ENCODE assay signal across 9 cellular contexts in genomic region chr7:143287321-143287934, GRCh38. TPM values are rescaled to one million over a fixed set of nuclear protein-coding genes. Genes with fewer than 3 reads are reported as not detected.
DNase-seq lines count a peak whose midpoint lies in the region; ATAC-seq and TF ChIP-seq lines count a peak whose summit lies in the region.
"Had no signal": no experiment of that assay in that cellular context is flagged by ENCODE, and none has a peak within 500 bp of the region (broad histone marks: within the 10 kb centered on the region; RNA-seq: fewer than 3 reads in every experiment).

No MANE protein-coding gene starts in this region.

- TF ChIP-seq RAD21 in SK-N-SH (IDR thresholded peaks at IDR 0.05; ENCODE audit: low read length) (no peak), liver (IDR thresholded peaks at IDR 0.05) (no peak)

- DNase-seq in SK-N-SH (no peak), substantia nigra (lab: John Stamatoyannopoulos, UW) (peak in 5 of 49 donors; percentile 29 to 47 (median 30)), NCI-H82 treated with DMSO at 0.1 percent for 48 hours (lab: John Stamatoyannopoulos, UW; ENCODE audit: unreplicated experiment) (no peak)
- no peak for DNase-seq in activated naive CD8-positive, alpha-beta T cell treated with anti-CD3 and anti-CD28 coated beads for 36 hours

- H3K27ac Mint-ChIP-seq in activated naive CD8-positive, alpha-beta T cell treated with anti-CD3 and anti-CD28 coated beads for 36 hours = peak overlapping the region; percentile 89

- no peaks in the 10 kb centered on the region for H3K27me3 ChIP-seq in SK-N-SH (ENCODE audit: insufficient read depth)
- H3K27me3 ChIP-seq in liver (ENCODE audit: control insufficient read depth in 4 of 4, insufficient read depth in 4 of 4, low read length in 3 of 4) = no peaks in the 10 kb centered on the region

- no peaks in the 10 kb centered on the region for H3K9me2 ChIP-seq in SK-N-SH

- peak overlapping the region; percentile 16 to 36; a peak in 2 of 4 replicates for H3K27ac ChIP-seq in SK-N-SH (ENCODE audit: low read depth in 2 of 2, low read length in 1 of 2)
- H3K27ac ChIP-seq in liver (ENCODE audit: low read depth in 1 of 2, low read length in 2 of 2) = peak overlapping the region in 1 of 2 donors; percentile 43
- peak overlapping the region; percentile 97 for H3K27ac ChIP-seq in substantia nigra (ENCODE audit: low read depth, low read length, poor library complexity, severe bottlenecking)

- H3K9ac ChIP-seq in SK-N-SH = no peak overlapping the region
- H3K9ac ChIP-seq in liver (ENCODE audit: low read depth in 1 of 2, low read length in 2 of 2) = no peak overlapping the region

- CTCF ChIA-PET in SK-N-SH (lab: Yijun Ruan, JAX) = interaction anchor here (0.5 to 3.2 kb wide), 8 partner anchors 12 to 130 kb away, joined by 3 to 13 read pairs (median 5); partner anchors contain the start of gene GSTK1

- H3K36me3 ChIP-seq in SK-N-SH (replicated peaks in 1 of 2; ENCODE audit: control insufficient read depth in 1 of 2, insufficient read depth in 2 of 2, low read length in 1 of 2) (peaks cover 17 to 20% of the 10 kb centered on the region in 2 experiments), liver (ENCODE audit: control insufficient read depth in 4 of 4, insufficient read depth in 3 of 4, low read depth in 1 of 4, low read length in 3 of 4) (peaks cover 2 to 6% (median 4%) of the 10 kb centered on the region in 4 donors)

- H3K4me3 ChIP-seq in SK-N-SH (ENCODE audit: low read depth in 2 of 2, low read length in 1 of 2) (peak overlapping the region in 1 of 2 experiments; percentile 37; a peak in 2 of 4 replicates), liver (ENCODE audit: low read depth in 1 of 3, low read length in 3 of 3) (peak overlapping the region in 2 of 3 donors; percentile 2 to 10)

- peaks cover 40% of the 10 kb centered on the region for H3K79me2 ChIP-seq in SK-N-SH (ENCODE audit: insufficient read depth)

- TF ChIP-seq CTCF in SK-N-SH (IDR thresholded peaks at IDR 0.05) (no peak), liver (IDR thresholded peaks at IDR 0.05; ENCODE audit: low read depth, low read length, missing input control) (no peak)

- H3K4me1 Mint-ChIP-seq in activated naive CD8-positive, alpha-beta T cell treated with anti-CD3 and anti-CD28 coated beads for 36 hours = peaks cover 37% of the 10 kb centered on the region

- H2AFZ ChIP-seq in SK-N-SH (ENCODE audit: low read depth) = peak overlapping the region; percentile 88

- peak overlapping the region; percentile 49 for H3K4me3 Mint-ChIP-seq in activated naive CD8-positive, alpha-beta T cell treated with anti-CD3 and anti-CD28 coated beads for 36 hours

- H3K4me1 ChIP-seq in SK-N-SH (ENCODE audit: control insufficient read depth in 1 of 2, insufficient read depth in 2 of 2, low read depth in 1 of 2, low read length in 1 of 2) (peaks cover 15 to 26% of the 10 kb centered on the region in 2 experiments; a peak in 3 of 4 replicates), liver (ENCODE audit: control insufficient read depth in 4 of 4, insufficient read depth in 4 of 4, low read length in 3 of 4) (peaks cover 6 to 46% (median 26%) of the 10 kb centered on the region in 4 donors)

- WGBS in SK-N-SH (ENCODE audit: low lambda C conversion rate) = 97% methylated on average over 16 of the region's 17 CpGs
- WGBS in liver = 85% methylated on average over 17 of the region's 17 CpGs

- no peaks in the 10 kb centered on the region for H3K27me3 Mint-ChIP-seq in activated naive CD8-positive, alpha-beta T cell treated with anti-CD3 and anti-CD28 coated beads for 36 hours

- H3K9me3 ChIP-seq in SK-N-SH (no peaks in the 10 kb centered on the region), liver (ENCODE audit: control insufficient read depth in 4 of 4, low read length in 3 of 4) (no peaks in the 10 kb centered on the region)

- POLR2A ChIA-PET in SK-N-SH (lab: Yijun Ruan, JAX) = interaction anchor here (0.5 to 1.7 kb wide), 10 partner anchors 9 to 94 kb away, joined by 3 to 13 read pairs (median 4); partner anchors contain the start of gene GSTK1

- peaks cover 2% of the 10 kb centered on the region for H3F3A ChIP-seq in SK-N-SH (replicated peaks; ENCODE audit: insufficient read depth)

- TF ChIP-seq EP300 in SK-N-SH (IDR thresholded peaks at IDR 0.05; ENCODE audit: borderline replicate concordance in 1 of 2, low read depth in 1 of 2, low read length in 1 of 2) = no peak

- peaks cover 30% of the 10 kb centered on the region for H3K36me3 Mint-ChIP-seq in activated naive CD8-positive, alpha-beta T cell treated with anti-CD3 and anti-CD28 coated beads for 36 hours

- H3K9me3 Mint-ChIP-seq in activated naive CD8-positive, alpha-beta T cell treated with anti-CD3 and anti-CD28 coated beads for 36 hours = peaks cover 3% of the 10 kb centered on the region

- peaks cover 15% of the 10 kb centered on the region; the same call in 1 of the 2 replicates for H4K20me1 ChIP-seq in SK-N-SH (ENCODE audit: insufficient read depth)

- peak overlapping the region; percentile 39; the same call in 1 of the 2 replicates for H3K4me2 ChIP-seq in SK-N-SH

- ATAC-seq in SK-N-SH treated with all-trans-retinoic acid at 6 μM for 48 hours (no peak), HG03139 (IDR thresholded peaks at IDR 0.05; ENCODE audit: unreplicated experiment) (no peak), GM21360 (IDR thresholded peaks at IDR 0.05; ENCODE audit: unreplicated experiment) (no peak)

TF ChIP-seq in SK-N-SH, 30 proteins besides CTCF, POLR2A, EP300 and RAD21 (continues in another document):
- no peak for TF ChIP-seq POLR2AphosphoS5 (IDR thresholded peaks at IDR 0.05; ENCODE audit: low read depth, low read length)
- no peak for TF ChIP-seq MEF2A (IDR thresholded peaks at IDR 0.05; ENCODE audit: borderline replicate concordance, low read depth)
- TF ChIP-seq, protein P1, sequence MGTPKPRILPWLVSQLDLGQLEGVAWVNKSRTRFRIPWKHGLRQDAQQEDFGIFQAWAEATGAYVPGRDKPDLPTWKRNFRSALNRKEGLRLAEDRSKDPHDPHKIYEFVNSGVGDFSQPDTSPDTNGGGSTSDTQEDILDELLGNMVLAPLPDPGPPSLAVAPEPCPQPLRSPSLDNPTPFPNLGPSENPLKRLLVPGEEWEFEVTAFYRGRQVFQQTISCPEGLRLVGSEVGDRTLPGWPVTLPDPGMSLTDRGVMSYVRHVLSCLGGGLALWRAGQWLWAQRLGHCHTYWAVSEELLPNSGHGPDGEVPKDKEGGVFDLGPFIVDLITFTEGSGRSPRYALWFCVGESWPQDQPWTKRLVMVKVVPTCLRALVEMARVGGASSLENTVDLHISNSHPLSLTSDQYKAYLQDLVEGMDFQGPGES (IDR thresholded peaks at IDR 0.05; ENCODE audit: low read depth, low read length) = no peak

TF ChIP-seq in SK-N-SH treated with all-trans-retinoic acid at 6 μM for 48 hours, 23 proteins besides CTCF, POLR2A, EP300 and RAD21 (continues in another document):
- no peak for TF ChIP-seq OSR1 (CRISPR knock-in tag; IDR thresholded peaks at IDR 0.05)
- TF ChIP-seq ZFP3 (CRISPR knock-in tag; IDR thresholded peaks at IDR 0.05) = no peak

TF ChIP-seq in liver, 16 proteins besides CTCF, POLR2A, EP300 and RAD21:
- no peak for TF ChIP-seq FOXA2 (IDR thresholded peaks at IDR 0.05)
- no peak for TF ChIP-seq GABPA (IDR thresholded peaks at IDR 0.05 in 1 of 2, conservative IDR thresholded peaks at IDR 0.05 in 1 of 2)

RNA-seq across cellular contexts. Expression of gene CASP2, which starts 0.7 kb away (rescaled TPM):
- polyA plus RNA-seq in SK-N-SH (2012; rRNA removed) = 19.7 and 22.3 TPM in 2 replicates
- polyA plus RNA-seq in SK-N-SH (2012; cell fraction: cytosol; rRNA removed) = 13.1 and 15.6 TPM in 2 replicates
- polyA plus RNA-seq in SK-N-SH (2012; cell fraction: nucleus; rRNA removed) = 29.2 and 44.4 TPM in 2 replicates
- 10 to 100 TPM; 71.8 to 79.7 TPM for total RNA-seq in activated naive CD8-positive, alpha-beta T cell treated with anti-CD3 and anti-CD28 coated beads for 36 hours
- 10 to 100 TPM in 1 of 2 donors, 1 to 10 TPM in 1; 4.5 to 11.3 TPM for total RNA-seq in liver
- polyA plus RNA-seq in liver = 1 to 10 TPM; 3.4 to 3.7 TPM

RNA-seq across cellular contexts. Expression of gene TMEM139, which starts 2.7 kb away (rescaled TPM):
- polyA plus RNA-seq in SK-N-SH (2012; rRNA removed) (0.05 and 0.19 TPM in 2 replicates), liver (1 to 10 TPM; 7.0 to 8.6 TPM)
- polyA plus RNA-seq in SK-N-SH (2012; cell fraction: cytosol; rRNA removed) = 0.07 and 0.14 TPM in 2 replicates
- 0.15 and 0.36 TPM in 2 replicates for polyA plus RNA-seq in SK-N-SH (2012; cell fraction: nucleus; rRNA removed)
- 1 to 10 TPM; 2.3 to 2.7 TPM for total RNA-seq in activated naive CD8-positive, alpha-beta T cell treated with anti-CD3 and anti-CD28 coated beads for 36 hours
- total RNA-seq in liver = 1 to 10 TPM; 3.0 to 3.9 TPM

RNA-seq across cellular contexts. Expression of gene GSTK1, which starts 24.2 kb away (rescaled TPM):
- polyA plus RNA-seq in SK-N-SH (2012; rRNA removed) (299 and 354 TPM in 2 replicates), liver (100 to 1,000 TPM; 195 to 253 TPM)
- polyA plus RNA-seq in SK-N-SH (2012; cell fraction: cytosol; rRNA removed) = 210 and 257 TPM in 2 replicates
- polyA plus RNA-seq in SK-N-SH (2012; cell fraction: nucleus; rRNA removed) = 826 and 869 TPM in 2 replicates
- total RNA-seq in activated naive CD8-positive, alpha-beta T cell treated with anti-CD3 and anti-CD28 coated beads for 36 hours = 100 to 1,000 TPM; 136 to 137 TPM
- total RNA-seq in liver = 100 to 1,000 TPM in 1 of 2 donors, 10 to 100 TPM in 1; 98.9 to 178 TPM

RNA-seq across cellular contexts. Expression of gene CLCN1, which starts 28.5 kb away (rescaled TPM):
- polyA plus RNA-seq in SK-N-SH (2012; rRNA removed) (0.10 and 0.12 TPM in 2 replicates), liver (under 1 TPM in 1 of 2 donors, not detected in 1; 0.01 TPM)
- 0.06 and 0.12 TPM in 2 replicates for polyA plus RNA-seq in SK-N-SH (2012; cell fraction: cytosol; rRNA removed)
- 0.07 and 0.08 TPM in 2 replicates for polyA plus RNA-seq in SK-N-SH (2012; cell fraction: nucleus; rRNA removed)
- under 1 TPM in 1 of 2 experiments, not detected in 1; 0.06 TPM for total RNA-seq in activated naive CD8-positive, alpha-beta T cell treated with anti-CD3 and anti-CD28 coated beads for 36 hours
- under 1 TPM in 1 of 2 donors, not detected in 1; 0.08 TPM for total RNA-seq in liver
- total RNA-seq: kidney epithelial cell had no signal

Comparison
In these comparisons a context has a peak if more than half of its experiments do, and no peak if none do; other contexts are left out.
1. RNA of gene CASP2, which starts 0.7 kb away (total RNA-seq): 71.8 to 79.7 TPM in activated naive CD8-positive, alpha-beta T cell treated with anti-CD3 and anti-CD28 coated beads for 36 hours; 4.5 to 11.3 TPM in liver; every median in the first group is over 4 times any median in the second.